1 cellular context compared by ENCODE assay signal in genomic region chr6:31814677-31815024, GRCh38.
TF ChIP-seq lines count a peak whose summit lies in the region.

No MANE protein-coding gene starts in this region.

TF ChIP-seq in HepG2, 621 proteins besides CTCF, POLR2A, EP300 and RAD21 (continued from another document and continues in another):
- no peak for TF ChIP-seq TFAP4 (IDR thresholded peaks at IDR 0.05; ENCODE audit: borderline replicate concordance, low read depth)
- TF ChIP-seq ZFP90 (CRISPR knock-in tag; IDR thresholded peaks at IDR 0.05; ENCODE audit: borderline replicate concordance) = no peak
- no peak for TF ChIP-seq ZFYVE20 (CRISPR knock-in tag; IDR thresholded peaks at IDR 0.05; ENCODE audit: borderline replicate concordance, low read depth)
- no peak for TF ChIP-seq TRIM24 (CRISPR knock-in tag; IDR thresholded peaks at IDR 0.05)
- no peak for TF ChIP-seq NFRKB (IDR thresholded peaks at IDR 0.05)
- TF ChIP-seq HDAC2 (CRISPR knock-in tag; IDR thresholded peaks at IDR 0.05) = no peak
- TF ChIP-seq, protein P1, sequence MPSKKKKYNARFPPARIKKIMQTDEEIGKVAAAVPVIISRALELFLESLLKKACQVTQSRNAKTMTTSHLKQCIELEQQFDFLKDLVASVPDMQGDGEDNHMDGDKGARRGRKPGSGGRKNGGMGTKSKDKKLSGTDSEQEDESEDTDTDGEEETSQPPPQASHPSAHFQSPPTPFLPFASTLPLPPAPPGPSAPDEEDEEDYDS (CRISPR knock-in tag; IDR thresholded peaks at IDR 0.05) = peak; percentile 75; the same call in 1 of the 2 replicates
- TF ChIP-seq ZNF772 (CRISPR knock-in tag; IDR thresholded peaks at IDR 0.05) = no peak
- peak; percentile 54; the same call in 1 of the 2 replicates for TF ChIP-seq ZFP82 (CRISPR knock-in tag; IDR thresholded peaks at IDR 0.05; ENCODE audit: borderline replicate concordance)
- TF ChIP-seq, protein P2, sequence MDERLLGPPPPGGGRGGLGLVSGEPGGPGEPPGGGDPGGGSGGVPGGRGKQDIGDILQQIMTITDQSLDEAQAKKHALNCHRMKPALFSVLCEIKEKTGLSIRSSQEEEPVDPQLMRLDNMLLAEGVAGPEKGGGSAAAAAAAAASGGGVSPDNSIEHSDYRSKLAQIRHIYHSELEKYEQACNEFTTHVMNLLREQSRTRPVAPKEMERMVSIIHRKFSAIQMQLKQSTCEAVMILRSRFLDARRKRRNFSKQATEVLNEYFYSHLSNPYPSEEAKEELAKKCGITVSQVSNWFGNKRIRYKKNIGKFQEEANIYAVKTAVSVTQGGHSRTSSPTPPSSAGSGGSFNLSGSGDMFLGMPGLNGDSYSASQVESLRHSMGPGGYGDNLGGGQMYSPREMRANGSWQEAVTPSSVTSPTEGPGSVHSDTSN (CRISPR knock-in tag; IDR thresholded peaks at IDR 0.05) = no peak
- no peak for TF ChIP-seq PAWR (CRISPR knock-in tag; IDR thresholded peaks at IDR 0.05; ENCODE audit: borderline replicate concordance)
- no peak for TF ChIP-seq ZSCAN12 (CRISPR knock-in tag; IDR thresholded peaks at IDR 0.05)
- TF ChIP-seq PHF5A (CRISPR knock-in tag; IDR thresholded peaks at IDR 0.05; ENCODE audit: low read depth, unreplicated experiment) = no peak
- TF ChIP-seq, protein P3, sequence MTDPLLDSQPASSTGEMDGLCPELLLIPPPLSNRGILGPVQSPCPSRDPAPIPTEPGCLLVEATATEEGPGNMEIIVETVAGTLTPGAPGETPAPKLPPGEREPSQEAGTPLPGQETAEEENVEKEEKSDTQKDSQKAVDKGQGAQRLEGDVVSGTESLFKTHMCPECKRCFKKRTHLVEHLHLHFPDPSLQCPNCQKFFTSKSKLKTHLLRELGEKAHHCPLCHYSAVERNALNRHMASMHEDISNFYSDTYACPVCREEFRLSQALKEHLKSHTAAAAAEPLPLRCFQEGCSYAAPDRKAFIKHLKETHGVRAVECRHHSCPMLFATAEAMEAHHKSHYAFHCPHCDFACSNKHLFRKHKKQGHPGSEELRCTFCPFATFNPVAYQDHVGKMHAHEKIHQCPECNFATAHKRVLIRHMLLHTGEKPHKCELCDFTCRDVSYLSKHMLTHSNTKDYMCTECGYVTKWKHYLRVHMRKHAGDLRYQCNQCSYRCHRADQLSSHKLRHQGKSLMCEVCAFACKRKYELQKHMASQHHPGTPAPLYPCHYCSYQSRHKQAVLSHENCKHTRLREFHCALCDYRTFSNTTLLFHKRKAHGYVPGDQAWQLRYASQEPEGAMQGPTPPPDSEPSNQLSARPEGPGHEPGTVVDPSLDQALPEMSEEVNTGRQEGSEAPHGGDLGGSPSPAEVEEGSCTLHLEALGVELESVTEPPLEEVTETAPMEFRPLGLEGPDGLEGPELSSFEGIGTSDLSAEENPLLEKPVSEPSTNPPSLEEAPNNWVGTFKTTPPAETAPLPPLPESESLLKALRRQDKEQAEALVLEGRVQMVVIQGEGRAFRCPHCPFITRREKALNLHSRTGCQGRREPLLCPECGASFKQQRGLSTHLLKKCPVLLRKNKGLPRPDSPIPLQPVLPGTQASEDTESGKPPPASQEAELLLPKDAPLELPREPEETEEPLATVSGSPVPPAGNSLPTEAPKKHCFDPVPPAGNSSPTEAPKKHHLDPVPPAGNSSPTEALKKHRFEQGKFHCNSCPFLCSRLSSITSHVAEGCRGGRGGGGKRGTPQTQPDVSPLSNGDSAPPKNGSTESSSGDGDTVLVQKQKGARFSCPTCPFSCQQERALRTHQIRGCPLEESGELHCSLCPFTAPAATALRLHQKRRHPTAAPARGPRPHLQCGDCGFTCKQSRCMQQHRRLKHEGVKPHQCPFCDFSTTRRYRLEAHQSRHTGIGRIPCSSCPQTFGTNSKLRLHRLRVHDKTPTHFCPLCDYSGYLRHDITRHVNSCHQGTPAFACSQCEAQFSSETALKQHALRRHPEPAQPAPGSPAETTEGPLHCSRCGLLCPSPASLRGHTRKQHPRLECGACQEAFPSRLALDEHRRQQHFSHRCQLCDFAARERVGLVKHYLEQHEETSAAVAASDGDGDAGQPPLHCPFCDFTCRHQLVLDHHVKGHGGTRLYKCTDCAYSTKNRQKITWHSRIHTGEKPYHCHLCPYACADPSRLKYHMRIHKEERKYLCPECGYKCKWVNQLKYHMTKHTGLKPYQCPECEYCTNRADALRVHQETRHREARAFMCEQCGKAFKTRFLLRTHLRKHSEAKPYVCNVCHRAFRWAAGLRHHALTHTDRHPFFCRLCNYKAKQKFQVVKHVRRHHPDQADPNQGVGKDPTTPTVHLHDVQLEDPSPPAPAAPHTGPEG (CRISPR knock-in tag; IDR thresholded peaks at IDR 0.05) = peak; percentile 19; the same call in 1 of the 2 replicates
- TF ChIP-seq CEBPG (CRISPR knock-in tag; IDR thresholded peaks at IDR 0.05) = no peak
- TF ChIP-seq ZNF207 (IDR thresholded peaks at IDR 0.05; ENCODE audit: borderline replicate concordance) = no peak
- TF ChIP-seq, protein P4, sequence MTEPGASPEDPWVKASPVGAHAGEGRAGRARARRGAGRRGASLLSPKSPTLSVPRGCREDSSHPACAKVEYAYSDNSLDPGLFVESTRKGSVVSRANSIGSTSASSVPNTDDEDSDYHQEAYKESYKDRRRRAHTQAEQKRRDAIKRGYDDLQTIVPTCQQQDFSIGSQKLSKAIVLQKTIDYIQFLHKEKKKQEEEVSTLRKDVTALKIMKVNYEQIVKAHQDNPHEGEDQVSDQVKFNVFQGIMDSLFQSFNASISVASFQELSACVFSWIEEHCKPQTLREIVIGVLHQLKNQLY (CRISPR knock-in tag; IDR thresholded peaks at IDR 0.05) = no peak
- TF ChIP-seq, protein P5, sequence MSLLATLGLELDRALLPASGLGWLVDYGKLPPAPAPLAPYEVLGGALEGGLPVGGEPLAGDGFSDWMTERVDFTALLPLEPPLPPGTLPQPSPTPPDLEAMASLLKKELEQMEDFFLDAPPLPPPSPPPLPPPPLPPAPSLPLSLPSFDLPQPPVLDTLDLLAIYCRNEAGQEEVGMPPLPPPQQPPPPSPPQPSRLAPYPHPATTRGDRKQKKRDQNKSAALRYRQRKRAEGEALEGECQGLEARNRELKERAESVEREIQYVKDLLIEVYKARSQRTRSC (CRISPR knock-in tag; IDR thresholded peaks at IDR 0.05; ENCODE audit: low read depth) = no peak
- TF ChIP-seq SNAPC2 (CRISPR knock-in tag; IDR thresholded peaks at IDR 0.05) = no peak
- TF ChIP-seq MEIS2 (CRISPR knock-in tag; IDR thresholded peaks at IDR 0.05) = no peak
- TF ChIP-seq HMGXB4 (CRISPR knock-in tag; IDR thresholded peaks at IDR 0.05; ENCODE audit: borderline replicate concordance in 1 of 2, low read depth in 1 of 2) = no peak
- no peak for TF ChIP-seq ARNT (IDR thresholded peaks at IDR 0.05)
- peak; percentile 81 for TF ChIP-seq SP5 (CRISPR knock-in tag; IDR thresholded peaks at IDR 0.05; ENCODE audit: borderline replicate concordance, low read depth)
- TF ChIP-seq, protein P6, sequence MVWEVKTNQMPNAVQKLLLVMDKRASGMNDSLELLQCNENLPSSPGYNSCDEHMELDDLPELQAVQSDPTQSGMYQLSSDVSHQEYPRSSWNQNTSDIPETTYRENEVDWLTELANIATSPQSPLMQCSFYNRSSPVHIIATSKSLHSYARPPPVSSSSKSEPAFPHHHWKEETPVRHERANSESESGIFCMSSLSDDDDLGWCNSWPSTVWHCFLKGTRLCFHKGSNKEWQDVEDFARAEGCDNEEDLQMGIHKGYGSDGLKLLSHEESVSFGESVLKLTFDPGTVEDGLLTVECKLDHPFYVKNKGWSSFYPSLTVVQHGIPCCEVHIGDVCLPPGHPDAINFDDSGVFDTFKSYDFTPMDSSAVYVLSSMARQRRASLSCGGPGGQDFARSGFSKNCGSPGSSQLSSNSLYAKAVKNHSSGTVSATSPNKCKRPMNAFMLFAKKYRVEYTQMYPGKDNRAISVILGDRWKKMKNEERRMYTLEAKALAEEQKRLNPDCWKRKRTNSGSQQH (CRISPR knock-in tag; IDR thresholded peaks at IDR 0.05; ENCODE audit: low read depth) = no peak
- TF ChIP-seq ZNF281 (CRISPR knock-in tag; IDR thresholded peaks at IDR 0.05; ENCODE audit: borderline replicate concordance) = peak; percentile 26; the same call in 1 of the 2 replicates
- no peak for TF ChIP-seq CEBPB (IDR thresholded peaks at IDR 0.05; ENCODE audit: borderline replicate concordance, low read depth, low read length)
- TF ChIP-seq, protein P7, sequence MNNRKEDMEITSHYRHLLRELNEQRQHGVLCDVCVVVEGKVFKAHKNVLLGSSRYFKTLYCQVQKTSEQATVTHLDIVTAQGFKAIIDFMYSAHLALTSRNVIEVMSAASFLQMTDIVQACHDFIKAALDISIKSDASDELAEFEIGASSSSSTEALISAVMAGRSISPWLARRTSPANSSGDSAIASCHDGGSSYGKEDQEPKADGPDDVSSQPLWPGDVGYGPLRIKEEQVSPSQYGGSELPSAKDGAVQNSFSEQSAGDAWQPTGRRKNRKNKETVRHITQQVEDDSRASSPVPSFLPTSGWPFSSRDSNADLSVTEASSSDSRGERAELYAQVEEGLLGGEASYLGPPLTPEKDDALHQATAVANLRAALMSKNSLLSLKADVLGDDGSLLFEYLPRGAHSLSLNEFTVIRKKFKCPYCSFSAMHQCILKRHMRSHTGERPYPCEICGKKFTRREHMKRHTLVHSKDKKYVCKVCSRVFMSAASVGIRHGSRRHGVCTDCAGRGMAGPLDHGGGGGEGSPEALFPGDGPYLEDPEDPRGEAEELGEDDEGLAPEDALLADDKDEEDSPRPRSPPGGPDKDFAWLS (CRISPR knock-in tag; IDR thresholded peaks at IDR 0.05; ENCODE audit: borderline replicate concordance) = no peak
- no peak; the same call in 1 of the 2 replicates for TF ChIP-seq ZBTB7B (CRISPR knock-in tag; IDR thresholded peaks at IDR 0.05)
- TF ChIP-seq POLR2G (IDR thresholded peaks at IDR 0.05; ENCODE audit: low read depth, low read length) = 0 out of 2 replicates have a peak, but pooled peaks have one; percentile 3
- no peak for TF ChIP-seq ZNF264 (CRISPR knock-in tag; IDR thresholded peaks at IDR 0.05)
- TF ChIP-seq ZNF891 (CRISPR knock-in tag; IDR thresholded peaks at IDR 0.05) = no peak
- TF ChIP-seq ZNF850 (CRISPR knock-in tag; conservative IDR thresholded peaks at IDR 0.05) = no peak
- TF ChIP-seq ZNF841 (CRISPR knock-in tag; IDR thresholded peaks at IDR 0.05; ENCODE audit: borderline replicate concordance) = no peak
- peak; percentile 35 for TF ChIP-seq ONECUT2 (CRISPR knock-in tag; IDR thresholded peaks at IDR 0.05)
- TF ChIP-seq, protein P8, sequence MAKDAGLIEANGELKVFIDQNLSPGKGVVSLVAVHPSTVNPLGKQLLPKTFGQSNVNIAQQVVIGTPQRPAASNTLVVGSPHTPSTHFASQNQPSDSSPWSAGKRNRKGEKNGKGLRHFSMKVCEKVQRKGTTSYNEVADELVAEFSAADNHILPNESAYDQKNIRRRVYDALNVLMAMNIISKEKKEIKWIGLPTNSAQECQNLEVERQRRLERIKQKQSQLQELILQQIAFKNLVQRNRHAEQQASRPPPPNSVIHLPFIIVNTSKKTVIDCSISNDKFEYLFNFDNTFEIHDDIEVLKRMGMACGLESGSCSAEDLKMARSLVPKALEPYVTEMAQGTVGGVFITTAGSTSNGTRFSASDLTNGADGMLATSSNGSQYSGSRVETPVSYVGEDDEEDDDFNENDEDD (CRISPR knock-in tag; IDR thresholded peaks at IDR 0.05; ENCODE audit: borderline replicate concordance) = peak; percentile 18; the same call in 1 of the 2 replicates
- TF ChIP-seq SMARCC2 (IDR thresholded peaks at IDR 0.05) = no peak
